In genomic region chr1:61496501-61496900, GRCh38 we compare ENCODE assay signal across 22 cellular contexts.
DNase-seq lines count a peak whose midpoint lies in the region; ATAC-seq and TF ChIP-seq lines count a peak whose summit lies in the region.
"Had no signal": no experiment of that assay in that cellular context is flagged by ENCODE, and none has a peak within 500 bp of the region (broad histone marks: within the 10 kb centered on the region; RNA-seq: fewer than 3 reads in every experiment).

No MANE protein-coding gene starts in this region.

- no peak overlapping the region for H3K27ac Mint-ChIP-seq in activated naive CD4-positive, alpha-beta T cell treated with anti-CD3 and anti-CD28 coated beads for 36 hours
- H3K27ac Mint-ChIP-seq: activated CD4-positive, alpha-beta T cell treated with anti-CD3 and anti-CD28 coated beads, Interleukin-2, amount 10 ng/mL, durations not matched to agents 7 days and 5 days; naive thymus-derived CD4-positive, alpha-beta T cell had no signal

- no peak for TF ChIP-seq POLR2A in gastrocnemius medialis (IDR thresholded peaks at IDR 0.05)

- BruUV-seq in Panc1 (replicated peaks; lab: Mats Ljungman, UMichigan): no TSS peak

- no peak for TF ChIP-seq CTCF in Panc1 (IDR thresholded peaks at IDR 0.05)
- no peak for TF ChIP-seq CTCF in left lung (IDR thresholded peaks at IDR 0.05)
- no peak for TF ChIP-seq CTCF in gastrocnemius medialis (IDR thresholded peaks at IDR 0.05 in 4 of 5, conservative IDR thresholded peaks at IDR 0.05 in 1 of 5)

- H3K36me3 ChIP-seq in Panc1 (ENCODE audit: control insufficient read depth, insufficient read depth, low read length) (no peaks in the 10 kb centered on the region), left lung (no peaks in the 10 kb centered on the region), gastrocnemius medialis (no peaks in the 10 kb centered on the region)
- H3K36me3 ChIP-seq: pancreas, Peyer's patch, vagina had no signal

- CTCF ChIA-PET in Panc1 (lab: Charles Lee): no interaction called here
- CTCF ChIA-PET in activated naive CD4-positive, alpha-beta T cell treated with anti-CD3 and anti-CD28 coated beads for 36 hours (lab: Charles Lee): no interaction called here

- H3K4me3 ChIP-seq in Panc1 (ENCODE audit: low read depth in 2 of 2, low read length in 2 of 2) (no peak overlapping the region), left lung (no peak overlapping the region), gastrocnemius medialis (no peak overlapping the region)
- H3K4me3 ChIP-seq: lung, pancreas, Peyer's patch, skin epidermis, vagina had no signal

- in situ Hi-C loops in Panc1 (cut with HindIII; ENCODE audit: low pct_unique_long_range_greater_than_20kb, low sequenced_read_pairs): no loop called here
- in situ Hi-C loops in gastrocnemius medialis (cut with MboI; ENCODE audit: low sequenced_read_pairs in 4 of 4): no loop called here

- POLR2A ChIA-PET in Panc1 (lab: Charles Lee): no interaction called here

- no peaks in the 10 kb centered on the region for H3K36me3 Mint-ChIP-seq in activated naive CD4-positive, alpha-beta T cell treated with anti-CD3 and anti-CD28 coated beads for 36 hours (ENCODE audit: low read depth)
- H3K36me3 Mint-ChIP-seq: naive thymus-derived CD4-positive, alpha-beta T cell had no signal

- H3K4me3 Mint-ChIP-seq in activated naive CD4-positive, alpha-beta T cell treated with anti-CD3 and anti-CD28 coated beads for 36 hours: no peak overlapping the region
- H3K4me3 Mint-ChIP-seq: activated CD4-positive, alpha-beta T cell treated with anti-CD3 and anti-CD28 coated beads, Interleukin-2, amount 10 ng/mL, durations not matched to agents 7 days and 5 days; naive thymus-derived CD4-positive, alpha-beta T cell had no signal

- no peaks in the 10 kb centered on the region for H3K9me3 ChIP-seq in Panc1 (ENCODE audit: control insufficient read depth, insufficient read depth, low read depth, low read length)
- H3K9me3 ChIP-seq in left lung: no peaks in the 10 kb centered on the region
- no peaks in the 10 kb centered on the region for H3K9me3 ChIP-seq in gastrocnemius medialis
- H3K9me3 ChIP-seq: pancreas, Peyer's patch, vagina had no signal

- no peaks in the 10 kb centered on the region for H3K4me1 Mint-ChIP-seq in activated naive CD4-positive, alpha-beta T cell treated with anti-CD3 and anti-CD28 coated beads for 36 hours (ENCODE audit: low read depth)
- H3K4me1 Mint-ChIP-seq: activated CD4-positive, alpha-beta T cell treated with anti-CD3 and anti-CD28 coated beads, Interleukin-2, amount 10 ng/mL, durations not matched to agents 7 days and 5 days; naive thymus-derived CD4-positive, alpha-beta T cell had no signal

- H3K9me3 Mint-ChIP-seq in activated naive CD4-positive, alpha-beta T cell treated with anti-CD3 and anti-CD28 coated beads for 36 hours: no peaks in the 10 kb centered on the region
- H3K9me3 Mint-ChIP-seq: activated CD4-positive, alpha-beta T cell treated with anti-CD3 and anti-CD28 coated beads, Interleukin-2, amount 10 ng/mL, durations not matched to agents 7 days and 5 days; naive thymus-derived CD4-positive, alpha-beta T cell had no signal

- peak; percentile 76 for ATAC-seq in Panc1
- peak; percentile 39 for ATAC-seq in esophagus mucosa
- peak; percentile 12 for ATAC-seq in left lung
- no peak for ATAC-seq in gastrocnemius medialis
- no peak for ATAC-seq in HG03442 (IDR thresholded peaks at IDR 0.05; ENCODE audit: unreplicated experiment)
- no peak for ATAC-seq in HG03378 (IDR thresholded peaks at IDR 0.05; ENCODE audit: unreplicated experiment)
- ATAC-seq: naive thymus-derived CD4-positive, alpha-beta T cell had no signal

- no peak overlapping the region for H3K27ac ChIP-seq in Panc1 (ENCODE audit: low read length)
- no peak overlapping the region for H3K27ac ChIP-seq in left lung
- no peak overlapping the region for H3K27ac ChIP-seq in gastrocnemius medialis
- H3K27ac ChIP-seq: pancreas, Peyer's patch, skin epidermis had no signal

- no peaks in the 10 kb centered on the region for H3K27me3 ChIP-seq in Panc1 (ENCODE audit: control insufficient read depth, insufficient read depth, low read length)
- H3K27me3 ChIP-seq in left lung: no peaks in the 10 kb centered on the region
- H3K27me3 ChIP-seq in gastrocnemius medialis: no peaks in the 10 kb centered on the region
- H3K27me3 ChIP-seq: pancreas, Peyer's patch, vagina had no signal

- intact Hi-C loops in Panc1 (cut with micrococcal nuclease; ENCODE audit: unreplicated experiment): no loop called here
- intact Hi-C loops in left lung (cut with DNase I): no loop called here
- intact Hi-C loops in gastrocnemius medialis (cut with DNase I; ENCODE audit: low total_unique reads): no loop called here
- intact Hi-C loops in activated naive CD4-positive, alpha-beta T cell treated with anti-CD3 and anti-CD28 coated beads for 36 hours (cut with micrococcal nuclease): no loop called here

- DNase-seq in EL (peak; percentile 93), Panc1 (ENCODE audit: low read depth, low spot score) (no peak), left lung (no peak), gastrocnemius medialis (no peak)
- DNase-seq in activated naive CD4-positive, alpha-beta T cell treated with anti-CD3 and anti-CD28 coated beads for 36 hours: no peak
- DNase-seq: activated CD4-positive, alpha-beta T cell treated with anti-CD3 and anti-CD28 coated beads, Interleukin-2, amount 10 ng/mL, durations not matched to agents 7 days and 5 days; activated CD8-positive, alpha-beta memory T cell treated with anti-CD3 and anti-CD28 coated beads, Interleukin-2, amount 50 U/mL, for 48 hours; activated effector memory CD4-positive, alpha-beta T cell treated with anti-CD3 and anti-CD28 coated beads, Interleukin-2, amount 50 U/mL, for 16 hours; amygdala; naive thymus-derived CD4-positive, alpha-beta T cell; NCI-H1436 treated with DMSO at 0.1 percent for 48 hours; NCI-H2171 treated with DMSO at 0.1 percent for 48 hours; NCI-H748 treated with DMSO at 0.1 percent for 48 hours; pancreas; Peyer's patch; stimulated activated CD4-positive, alpha-beta T cell treated with anti-CD3 and anti-CD28 coated beads, Interleukin-4, amount 100 ng/mL, for 24 hours had no signal

- no peaks in the 10 kb centered on the region for H3K27me3 Mint-ChIP-seq in activated naive CD4-positive, alpha-beta T cell treated with anti-CD3 and anti-CD28 coated beads for 36 hours (ENCODE audit: low read depth)

- H3K4me1 ChIP-seq in Panc1 (ENCODE audit: control insufficient read depth, insufficient read depth, low read length) (no peaks in the 10 kb centered on the region), left lung (no peaks in the 10 kb centered on the region), gastrocnemius medialis (no peaks in the 10 kb centered on the region)
- H3K4me1 ChIP-seq: pancreas, Peyer's patch had no signal

Comparison
In these comparisons a context has a peak if more than half of its experiments do, and no peak if none do; other contexts are left out.
1. ATAC-seq: peak in Panc1 (single experiment), esophagus mucosa (single experiment) and left lung (single experiment); none in gastrocnemius medialis (0 of 2), HG03442 (single experiment) and HG03378 (single experiment).